1 cellular context compared by ENCODE assay signal in the genomic region with DNA sequence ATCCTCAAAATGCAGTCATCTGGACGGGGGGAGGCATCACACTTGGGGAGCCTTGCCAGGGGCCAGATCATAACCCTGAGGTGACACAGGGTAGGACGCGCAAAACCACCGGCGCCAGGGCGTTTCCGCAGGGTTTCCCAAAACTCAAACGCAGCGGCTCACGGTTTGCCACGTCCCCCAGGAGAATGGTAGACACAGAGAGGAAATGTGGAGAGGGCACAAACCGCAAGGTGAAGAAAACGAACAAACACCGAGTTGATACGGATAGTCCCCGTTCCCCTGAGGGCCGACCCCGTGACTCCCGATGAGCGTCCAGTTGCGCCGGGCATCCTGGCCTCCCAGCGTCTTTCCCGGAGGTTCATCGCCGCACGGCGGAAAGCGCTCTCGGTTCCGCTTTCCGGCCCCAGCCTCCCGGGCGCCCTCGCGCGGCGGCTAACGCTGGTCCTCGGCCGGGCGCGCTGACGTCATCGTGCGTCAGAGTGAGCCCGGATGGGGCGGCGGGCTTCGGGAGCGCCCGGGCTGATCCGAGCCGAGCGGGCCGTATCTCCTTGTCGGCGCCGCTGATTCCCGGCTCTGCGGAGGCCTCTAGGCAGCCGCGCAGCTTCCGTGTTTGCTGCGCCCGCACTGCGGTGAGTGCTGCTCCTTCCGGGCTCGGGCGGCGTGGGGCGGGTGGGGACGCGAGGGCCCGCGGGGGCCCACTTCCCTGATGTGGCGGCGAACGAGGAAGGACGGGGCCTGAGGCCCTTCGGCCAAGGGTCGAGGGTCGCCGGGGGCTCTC.
A peak's percentile ranks its signal among the peaks of the same experiment; 100 is the strongest.
TF ChIP-seq lines count a peak whose summit lies in the region.

A gene (plus strand): TSS at position 467 of the 778 bp plus-strand sequence. CDS start 2,641 bp downstream, outside the sequence.

TF ChIP-seq in HepG2, 621 proteins besides CTCF, POLR2A, EP300 and RAD21 (continued from another document and continues in another):
- TF ChIP-seq GABPA (IDR thresholded peaks at IDR 0.05; ENCODE audit: low read depth, low read length) (peak; percentile 63), GABPA (CRISPR knock-in tag; IDR thresholded peaks at IDR 0.05; ENCODE audit: low read depth) (peak; percentile 70), GTF2F1 (IDR thresholded peaks at IDR 0.05; ENCODE audit: low read length) (no peak), NFE2L2 (IDR thresholded peaks at IDR 0.05; ENCODE audit: low read length) (no peak), KLF9 (CRISPR knock-in tag; IDR thresholded peaks at IDR 0.05; ENCODE audit: low read depth) (no peak), STAG1 (CRISPR knock-in tag; IDR thresholded peaks at IDR 0.05) (peak; percentile 54), AGO2 (optimal IDR thresholded peaks at IDR 0.05; ENCODE audit: low read depth, low read length) (peak; percentile 65), ZNF556 (CRISPR knock-in tag; IDR thresholded peaks at IDR 0.05; ENCODE audit: borderline replicate concordance) (peak; percentile 75), NR2F2 (IDR thresholded peaks at IDR 0.05; ENCODE audit: borderline replicate concordance, low read depth) (no peak; the same call in 1 of the 2 replicates), PCBP1 (IDR thresholded peaks at IDR 0.05; ENCODE audit: borderline replicate concordance, low read depth, low read length) (no peak), NFIC (IDR thresholded peaks at IDR 0.05; ENCODE audit: low read length) (no peak), ZNF432 (CRISPR knock-in tag; IDR thresholded peaks at IDR 0.05; ENCODE audit: borderline replicate concordance) (0 out of 2 replicates have a peak, but pooled peaks have one; percentile 15), ZNF253 (CRISPR knock-in tag; IDR thresholded peaks at IDR 0.05; ENCODE audit: borderline replicate concordance) (no peak), ZFP36L1 (CRISPR knock-in tag; IDR thresholded peaks at IDR 0.05) (peak; percentile 92), NFRKB (IDR thresholded peaks at IDR 0.05) (no peak), GLI4 (CRISPR knock-in tag; IDR thresholded peaks at IDR 0.05; ENCODE audit: borderline replicate concordance) (no peak; the same call in 1 of the 2 replicates), ZNF660 (CRISPR knock-in tag; IDR thresholded peaks at IDR 0.05; ENCODE audit: borderline replicate concordance, low read depth) (no peak), HMGA1 (CRISPR knock-in tag; conservative IDR thresholded peaks at IDR 0.05) (no peak), XBP1 (CRISPR knock-in tag; IDR thresholded peaks at IDR 0.05) (no peak), ZNF230 (CRISPR knock-in tag; IDR thresholded peaks at IDR 0.05) (peak; percentile 76; the same call in 1 of the 2 replicates), ZNF3 (CRISPR knock-in tag; IDR thresholded peaks at IDR 0.05) (no peak), MAFG (CRISPR knock-in tag; IDR thresholded peaks at IDR 0.05) (no peak), ZNF776 (CRISPR knock-in tag; IDR thresholded peaks at IDR 0.05) (peak; percentile 81; the same call in 1 of the 2 replicates), HCFC1 (IDR thresholded peaks at IDR 0.05; ENCODE audit: low read depth, low read length) (no peak)
- TF ChIP-seq, protein P1, sequence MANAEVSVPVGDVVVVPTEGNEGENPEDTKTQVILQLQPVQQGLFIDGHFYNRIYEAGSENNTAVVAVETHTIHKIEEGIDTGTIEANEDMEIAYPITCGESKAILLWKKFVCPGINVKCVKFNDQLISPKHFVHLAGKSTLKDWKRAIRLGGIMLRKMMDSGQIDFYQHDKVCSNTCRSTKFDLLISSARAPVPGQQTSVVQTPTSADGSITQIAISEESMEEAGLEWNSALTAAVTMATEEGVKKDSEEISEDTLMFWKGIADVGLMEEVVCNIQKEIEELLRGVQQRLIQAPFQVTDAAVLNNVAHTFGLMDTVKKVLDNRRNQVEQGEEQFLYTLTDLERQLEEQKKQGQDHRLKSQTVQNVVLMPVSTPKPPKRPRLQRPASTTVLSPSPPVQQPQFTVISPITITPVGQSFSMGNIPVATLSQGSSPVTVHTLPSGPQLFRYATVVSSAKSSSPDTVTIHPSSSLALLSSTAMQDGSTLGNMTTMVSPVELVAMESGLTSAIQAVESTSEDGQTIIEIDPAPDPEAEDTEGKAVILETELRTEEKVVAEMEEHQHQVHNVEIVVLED (CRISPR knock-in tag; IDR thresholded peaks at IDR 0.05; ENCODE audit: borderline replicate concordance), result peak; percentile 97
- TF ChIP-seq, protein P2, sequence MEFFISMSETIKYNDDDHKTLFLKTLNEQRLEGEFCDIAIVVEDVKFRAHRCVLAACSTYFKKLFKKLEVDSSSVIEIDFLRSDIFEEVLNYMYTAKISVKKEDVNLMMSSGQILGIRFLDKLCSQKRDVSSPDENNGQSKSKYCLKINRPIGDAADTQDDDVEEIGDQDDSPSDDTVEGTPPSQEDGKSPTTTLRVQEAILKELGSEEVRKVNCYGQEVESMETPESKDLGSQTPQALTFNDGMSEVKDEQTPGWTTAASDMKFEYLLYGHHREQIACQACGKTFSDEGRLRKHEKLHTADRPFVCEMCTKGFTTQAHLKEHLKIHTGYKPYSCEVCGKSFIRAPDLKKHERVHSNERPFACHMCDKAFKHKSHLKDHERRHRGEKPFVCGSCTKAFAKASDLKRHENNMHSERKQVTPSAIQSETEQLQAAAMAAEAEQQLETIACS (CRISPR knock-in tag; IDR thresholded peaks at IDR 0.05), result 0 out of 2 replicates have a peak, but pooled peaks have one; percentile 28
- TF ChIP-seq, protein P3, sequence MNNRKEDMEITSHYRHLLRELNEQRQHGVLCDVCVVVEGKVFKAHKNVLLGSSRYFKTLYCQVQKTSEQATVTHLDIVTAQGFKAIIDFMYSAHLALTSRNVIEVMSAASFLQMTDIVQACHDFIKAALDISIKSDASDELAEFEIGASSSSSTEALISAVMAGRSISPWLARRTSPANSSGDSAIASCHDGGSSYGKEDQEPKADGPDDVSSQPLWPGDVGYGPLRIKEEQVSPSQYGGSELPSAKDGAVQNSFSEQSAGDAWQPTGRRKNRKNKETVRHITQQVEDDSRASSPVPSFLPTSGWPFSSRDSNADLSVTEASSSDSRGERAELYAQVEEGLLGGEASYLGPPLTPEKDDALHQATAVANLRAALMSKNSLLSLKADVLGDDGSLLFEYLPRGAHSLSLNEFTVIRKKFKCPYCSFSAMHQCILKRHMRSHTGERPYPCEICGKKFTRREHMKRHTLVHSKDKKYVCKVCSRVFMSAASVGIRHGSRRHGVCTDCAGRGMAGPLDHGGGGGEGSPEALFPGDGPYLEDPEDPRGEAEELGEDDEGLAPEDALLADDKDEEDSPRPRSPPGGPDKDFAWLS (CRISPR knock-in tag; IDR thresholded peaks at IDR 0.05; ENCODE audit: borderline replicate concordance), result no peak
- TF ChIP-seq, protein P4, sequence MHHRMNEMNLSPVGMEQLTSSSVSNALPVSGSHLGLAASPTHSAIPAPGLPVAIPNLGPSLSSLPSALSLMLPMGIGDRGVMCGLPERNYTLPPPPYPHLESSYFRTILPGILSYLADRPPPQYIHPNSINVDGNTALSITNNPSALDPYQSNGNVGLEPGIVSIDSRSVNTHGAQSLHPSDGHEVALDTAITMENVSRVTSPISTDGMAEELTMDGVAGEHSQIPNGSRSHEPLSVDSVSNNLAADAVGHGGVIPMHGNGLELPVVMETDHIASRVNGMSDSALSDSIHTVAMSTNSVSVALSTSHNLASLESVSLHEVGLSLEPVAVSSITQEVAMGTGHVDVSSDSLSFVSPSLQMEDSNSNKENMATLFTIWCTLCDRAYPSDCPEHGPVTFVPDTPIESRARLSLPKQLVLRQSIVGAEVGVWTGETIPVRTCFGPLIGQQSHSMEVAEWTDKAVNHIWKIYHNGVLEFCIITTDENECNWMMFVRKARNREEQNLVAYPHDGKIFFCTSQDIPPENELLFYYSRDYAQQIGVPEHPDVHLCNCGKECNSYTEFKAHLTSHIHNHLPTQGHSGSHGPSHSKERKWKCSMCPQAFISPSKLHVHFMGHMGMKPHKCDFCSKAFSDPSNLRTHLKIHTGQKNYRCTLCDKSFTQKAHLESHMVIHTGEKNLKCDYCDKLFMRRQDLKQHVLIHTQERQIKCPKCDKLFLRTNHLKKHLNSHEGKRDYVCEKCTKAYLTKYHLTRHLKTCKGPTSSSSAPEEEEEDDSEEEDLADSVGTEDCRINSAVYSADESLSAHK (CRISPR knock-in tag; IDR thresholded peaks at IDR 0.05; ENCODE audit: borderline replicate concordance), result no peak; the same call in 1 of the 2 replicates
- TF ChIP-seq, protein P5, sequence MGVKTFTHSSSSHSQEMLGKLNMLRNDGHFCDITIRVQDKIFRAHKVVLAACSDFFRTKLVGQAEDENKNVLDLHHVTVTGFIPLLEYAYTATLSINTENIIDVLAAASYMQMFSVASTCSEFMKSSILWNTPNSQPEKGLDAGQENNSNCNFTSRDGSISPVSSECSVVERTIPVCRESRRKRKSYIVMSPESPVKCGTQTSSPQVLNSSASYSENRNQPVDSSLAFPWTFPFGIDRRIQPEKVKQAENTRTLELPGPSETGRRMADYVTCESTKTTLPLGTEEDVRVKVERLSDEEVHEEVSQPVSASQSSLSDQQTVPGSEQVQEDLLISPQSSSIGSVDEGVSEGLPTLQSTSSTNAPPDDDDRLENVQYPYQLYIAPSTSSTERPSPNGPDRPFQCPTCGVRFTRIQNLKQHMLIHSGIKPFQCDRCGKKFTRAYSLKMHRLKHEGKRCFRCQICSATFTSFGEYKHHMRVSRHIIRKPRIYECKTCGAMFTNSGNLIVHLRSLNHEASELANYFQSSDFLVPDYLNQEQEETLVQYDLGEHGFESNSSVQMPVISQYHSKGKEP (CRISPR knock-in tag; IDR thresholded peaks at IDR 0.05), result 0 out of 2 replicates have a peak, but pooled peaks have one; percentile 58
- TF ChIP-seq, protein P6, sequence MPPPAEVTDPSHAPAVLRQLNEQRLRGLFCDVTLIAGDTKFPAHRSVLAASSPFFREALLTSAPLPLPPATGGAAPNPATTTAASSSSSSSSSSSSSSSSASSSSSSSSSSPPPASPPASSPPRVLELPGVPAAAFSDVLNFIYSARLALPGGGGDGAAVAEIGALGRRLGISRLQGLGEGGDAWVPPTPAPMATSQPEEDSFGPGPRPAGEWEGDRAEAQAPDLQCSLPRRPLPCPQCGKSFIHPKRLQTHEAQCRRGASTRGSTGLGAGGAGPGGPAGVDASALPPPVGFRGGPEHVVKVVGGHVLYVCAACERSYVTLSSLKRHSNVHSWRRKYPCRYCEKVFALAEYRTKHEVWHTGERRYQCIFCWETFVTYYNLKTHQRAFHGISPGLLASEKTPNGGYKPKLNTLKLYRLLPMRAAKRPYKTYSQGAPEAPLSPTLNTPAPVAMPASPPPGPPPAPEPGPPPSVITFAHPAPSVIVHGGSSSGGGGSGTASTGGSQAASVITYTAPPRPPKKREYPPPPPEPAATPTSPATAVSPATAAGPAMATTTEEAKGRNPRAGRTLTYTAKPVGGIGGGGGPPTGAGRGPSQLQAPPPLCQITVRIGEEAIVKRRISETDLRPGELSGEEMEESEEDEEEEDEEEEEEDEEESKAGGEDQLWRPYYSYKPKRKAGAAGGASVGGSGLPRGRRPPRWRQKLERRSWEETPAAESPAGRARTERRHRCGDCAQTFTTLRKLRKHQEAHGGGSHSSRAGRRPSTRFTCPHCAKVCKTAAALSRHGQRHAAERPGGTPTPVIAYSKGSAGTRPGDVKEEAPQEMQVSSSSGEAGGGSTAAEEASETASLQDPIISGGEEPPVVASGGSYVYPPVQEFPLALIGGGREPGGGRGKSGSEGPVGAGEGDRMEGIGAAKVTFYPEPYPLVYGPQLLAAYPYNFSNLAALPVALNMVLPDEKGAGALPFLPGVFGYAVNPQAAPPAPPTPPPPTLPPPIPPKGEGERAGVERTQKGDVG (CRISPR knock-in tag; IDR thresholded peaks at IDR 0.05; ENCODE audit: borderline replicate concordance), result peak; percentile 60; the same call in 1 of the 2 replicates
- TF ChIP-seq, protein P7, sequence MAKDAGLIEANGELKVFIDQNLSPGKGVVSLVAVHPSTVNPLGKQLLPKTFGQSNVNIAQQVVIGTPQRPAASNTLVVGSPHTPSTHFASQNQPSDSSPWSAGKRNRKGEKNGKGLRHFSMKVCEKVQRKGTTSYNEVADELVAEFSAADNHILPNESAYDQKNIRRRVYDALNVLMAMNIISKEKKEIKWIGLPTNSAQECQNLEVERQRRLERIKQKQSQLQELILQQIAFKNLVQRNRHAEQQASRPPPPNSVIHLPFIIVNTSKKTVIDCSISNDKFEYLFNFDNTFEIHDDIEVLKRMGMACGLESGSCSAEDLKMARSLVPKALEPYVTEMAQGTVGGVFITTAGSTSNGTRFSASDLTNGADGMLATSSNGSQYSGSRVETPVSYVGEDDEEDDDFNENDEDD (CRISPR knock-in tag; IDR thresholded peaks at IDR 0.05; ENCODE audit: borderline replicate concordance), result peak; percentile 66; the same call in 1 of the 2 replicates
- TF ChIP-seq, protein P8, sequence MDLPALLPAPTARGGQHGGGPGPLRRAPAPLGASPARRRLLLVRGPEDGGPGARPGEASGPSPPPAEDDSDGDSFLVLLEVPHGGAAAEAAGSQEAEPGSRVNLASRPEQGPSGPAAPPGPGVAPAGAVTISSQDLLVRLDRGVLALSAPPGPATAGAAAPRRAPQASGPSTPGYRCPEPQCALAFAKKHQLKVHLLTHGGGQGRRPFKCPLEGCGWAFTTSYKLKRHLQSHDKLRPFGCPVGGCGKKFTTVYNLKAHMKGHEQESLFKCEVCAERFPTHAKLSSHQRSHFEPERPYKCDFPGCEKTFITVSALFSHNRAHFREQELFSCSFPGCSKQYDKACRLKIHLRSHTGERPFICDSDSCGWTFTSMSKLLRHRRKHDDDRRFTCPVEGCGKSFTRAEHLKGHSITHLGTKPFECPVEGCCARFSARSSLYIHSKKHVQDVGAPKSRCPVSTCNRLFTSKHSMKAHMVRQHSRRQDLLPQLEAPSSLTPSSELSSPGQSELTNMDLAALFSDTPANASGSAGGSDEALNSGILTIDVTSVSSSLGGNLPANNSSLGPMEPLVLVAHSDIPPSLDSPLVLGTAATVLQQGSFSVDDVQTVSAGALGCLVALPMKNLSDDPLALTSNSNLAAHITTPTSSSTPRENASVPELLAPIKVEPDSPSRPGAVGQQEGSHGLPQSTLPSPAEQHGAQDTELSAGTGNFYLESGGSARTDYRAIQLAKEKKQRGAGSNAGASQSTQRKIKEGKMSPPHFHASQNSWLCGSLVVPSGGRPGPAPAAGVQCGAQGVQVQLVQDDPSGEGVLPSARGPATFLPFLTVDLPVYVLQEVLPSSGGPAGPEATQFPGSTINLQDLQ (CRISPR knock-in tag; IDR thresholded peaks at IDR 0.05), result peak; percentile 39; the same call in 1 of the 2 replicates
- TF ChIP-seq, protein P9, sequence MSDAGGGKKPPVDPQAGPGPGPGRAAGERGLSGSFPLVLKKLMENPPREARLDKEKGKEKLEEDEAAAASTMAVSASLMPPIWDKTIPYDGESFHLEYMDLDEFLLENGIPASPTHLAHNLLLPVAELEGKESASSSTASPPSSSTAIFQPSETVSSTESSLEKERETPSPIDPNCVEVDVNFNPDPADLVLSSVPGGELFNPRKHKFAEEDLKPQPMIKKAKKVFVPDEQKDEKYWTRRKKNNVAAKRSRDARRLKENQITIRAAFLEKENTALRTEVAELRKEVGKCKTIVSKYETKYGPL (CRISPR knock-in tag; IDR thresholded peaks at IDR 0.05), result no peak
- TF ChIP-seq, protein P10, sequence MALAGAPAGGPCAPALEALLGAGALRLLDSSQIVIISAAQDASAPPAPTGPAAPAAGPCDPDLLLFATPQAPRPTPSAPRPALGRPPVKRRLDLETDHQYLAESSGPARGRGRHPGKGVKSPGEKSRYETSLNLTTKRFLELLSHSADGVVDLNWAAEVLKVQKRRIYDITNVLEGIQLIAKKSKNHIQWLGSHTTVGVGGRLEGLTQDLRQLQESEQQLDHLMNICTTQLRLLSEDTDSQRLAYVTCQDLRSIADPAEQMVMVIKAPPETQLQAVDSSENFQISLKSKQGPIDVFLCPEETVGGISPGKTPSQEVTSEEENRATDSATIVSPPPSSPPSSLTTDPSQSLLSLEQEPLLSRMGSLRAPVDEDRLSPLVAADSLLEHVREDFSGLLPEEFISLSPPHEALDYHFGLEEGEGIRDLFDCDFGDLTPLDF (CRISPR knock-in tag; IDR thresholded peaks at IDR 0.05), result no peak
